25 cellular contexts compared by ENCODE assay signal in genomic region chr16:57125969-57126368, GRCh38.
"Had no signal": no experiment of that assay in that cellular context is flagged by ENCODE, and none has a peak within 500 bp of the region (broad histone marks: within the 10 kb centered on the region; RNA-seq: fewer than 3 reads in every experiment).

No MANE protein-coding gene starts in this region.

- H3K27me3 ChIP-seq: adrenal gland, breast epithelium, MG63 had no signal

- H3K27me3 Mint-ChIP-seq: activated CD4-positive, alpha-beta memory T cell treated with anti-CD3 and anti-CD28 coated beads for 36 hours; activated naive CD8-positive, alpha-beta T cell treated with anti-CD3 and anti-CD28 coated beads for 36 hours; activated T-helper 17 cell treated with anti-CD3 and anti-CD28 coated beads, Interleukin-2, amount 50 U/mL, for 72 hours; T-helper 17 cell had no signal

- H3K9me3 Mint-ChIP-seq: activated CD4-positive, alpha-beta memory T cell treated with anti-CD3 and anti-CD28 coated beads for 36 hours; activated naive CD4-positive, alpha-beta T cell treated with anti-CD3 and anti-CD28 coated beads for 36 hours; activated naive CD8-positive, alpha-beta T cell treated with anti-CD3 and anti-CD28 coated beads for 36 hours; activated T-helper 17 cell treated with anti-CD3 and anti-CD28 coated beads, Interleukin-2, amount 50 U/mL, for 72 hours had no signal

- H3K36me3 Mint-ChIP-seq: activated CD4-positive, alpha-beta memory T cell treated with anti-CD3 and anti-CD28 coated beads for 36 hours; WTC11 had no signal

- H3K27ac ChIP-seq: adrenal gland, breast epithelium had no signal

- DNase-seq: activated CD4-positive, alpha-beta T cell treated with anti-CD3 and anti-CD28 coated beads for 48 hours; activated CD4-positive, CD25-positive, alpha-beta regulatory T cell treated with anti-CD3 and anti-CD28 coated beads, Interleukin-2, amount 50 U/mL, for 72 hours; activated gamma-delta T cell; activated naive CD4-positive, alpha-beta T cell treated with anti-CD3 and anti-CD28 coated beads for 36 hours; activated naive CD8-positive, alpha-beta T cell treated with anti-CD3 and anti-CD28 coated beads for 36 hours; activated T-cell treated with anti-CD3 and anti-CD28 coated beads, Interleukin-2, amount 50 U/mL, for 48 hours; adrenal gland; aorta; caudate nucleus; MG63; MV-4-11; NCI-H1092 treated with DMSO at 0.1 percent for 48 hours; NCI-H1436; NCI-H1694 treated with DMSO at 0.1 percent for 48 hours; NCI-H2029 treated with DMSO at 0.1 percent for 48 hours; NCI-H345; NCI-H510A treated with DMSO at 0.1 percent for 48 hours; PC-3; SHP77 treated with DMSO at 0.1 percent for 48 hours; T-helper 17 cell; T-helper 9 cell had no signal

- H3K27ac Mint-ChIP-seq: activated CD4-positive, alpha-beta memory T cell treated with anti-CD3 and anti-CD28 coated beads for 36 hours; T-helper 17 cell; WTC11 had no signal

- H3K4me3 Mint-ChIP-seq: activated CD4-positive, alpha-beta memory T cell treated with anti-CD3 and anti-CD28 coated beads for 36 hours; activated naive CD4-positive, alpha-beta T cell treated with anti-CD3 and anti-CD28 coated beads for 36 hours; activated naive CD8-positive, alpha-beta T cell treated with anti-CD3 and anti-CD28 coated beads for 36 hours; activated T-helper 17 cell treated with anti-CD3 and anti-CD28 coated beads, Interleukin-2, amount 50 U/mL, for 72 hours; T-helper 17 cell; WTC11 had no signal

- H3K4me3 ChIP-seq: adrenal gland, breast epithelium, MG63 had no signal

- H3K9me3 ChIP-seq: adrenal gland, breast epithelium, MG63 had no signal

- H3K4me1 ChIP-seq: adrenal gland, breast epithelium had no signal
